Comparison of ENCODE assay signal across 9 cellular contexts in genomic region chr11:61890536-61891330, GRCh38. TPM values are rescaled to one million over a fixed set of nuclear protein-coding genes. Genes with fewer than 3 reads are reported as not detected.
DNase-seq lines count a peak whose midpoint lies in the region; ATAC-seq and TF ChIP-seq lines count a peak whose summit lies in the region.
"Had no signal": no experiment of that assay in that cellular context is flagged by ENCODE, and none has a peak within 500 bp of the region (broad histone marks: within the 10 kb centered on the region; RNA-seq: fewer than 3 reads in every experiment).

No MANE protein-coding gene starts in this region.

- POLR2A ChIA-PET in Caco-2 (lab: Charles Lee), result interaction anchor here (0.6 to 1.0 kb wide), 2 partner anchors 59 to 867 kb away, joined by 3 read pairs; no protein-coding TSS in a partner anchor

- CTCF ChIA-PET in Caco-2 (lab: Charles Lee), result interaction anchor here (0.5 to 1.1 kb wide), 10 partner anchors 8 to 407 kb away, joined by 3 to 5 read pairs (median 4); no protein-coding TSS in a partner anchor

- H3K4me1 ChIP-seq in Caco-2 (peaks cover 8% of the 10 kb centered on the region), KMS-11 (ENCODE audit: low read depth, poor library complexity, severe bottlenecking) (peaks cover 27% of the 10 kb centered on the region), ectodermal cell (ENCODE audit: control insufficient read depth, insufficient read depth, low read length) (peaks cover 11% of the 10 kb centered on the region)

- peak overlapping the region; percentile 94 for H3K4me2 ChIP-seq in KMS-11

- no peaks in the 10 kb centered on the region for H3K79me2 ChIP-seq in KMS-11 (ENCODE audit: insufficient read depth, low read depth)

- no peaks in the 10 kb centered on the region for H3K4me1 Mint-ChIP-seq in Caco-2 (ENCODE audit: low read depth, unreplicated experiment)

- H3K27ac Mint-ChIP-seq in Caco-2 (ENCODE audit: unreplicated experiment), result peak overlapping the region; percentile 64

- intact Hi-C loops in Caco-2 (cut with micrococcal nuclease; ENCODE audit: unreplicated experiment), result loop anchor here (1.0 kb wide), 3 partner anchors 19 to 93 kb away; no protein-coding TSS in a partner anchor

- peak overlapping the region; percentile 71 for H2AFZ ChIP-seq in KMS-11 (ENCODE audit: low read depth)

- no peaks in the 10 kb centered on the region for H3K27me3 Mint-ChIP-seq in Caco-2 (ENCODE audit: insufficient read depth, unreplicated experiment)

- no peaks in the 10 kb centered on the region for H3K27me3 ChIP-seq in Caco-2 (replicated peaks; ENCODE audit: control insufficient read depth, insufficient read depth, low read length)
- no peaks in the 10 kb centered on the region for H3K27me3 ChIP-seq in KMS-11 (ENCODE audit: insufficient read depth, low read depth)
- H3K27me3 ChIP-seq in ectodermal cell (ENCODE audit: control insufficient read depth, insufficient read depth, low read length, poor library complexity, severe bottlenecking), result peaks cover 28% of the 10 kb centered on the region

- H3K4me3 ChIP-seq in Caco-2 (ENCODE audit: low read depth, low read length), result peak overlapping the region; percentile 90
- H3K4me3 ChIP-seq in KMS-11 (IDR thresholded peaks at IDR 0.05; ENCODE audit: insufficient read depth, low read depth, low read length), result no peak overlapping the region
- H3K4me3 ChIP-seq in WI38 (ENCODE audit: low read depth, low read length), result peak overlapping the region; percentile 89
- H3K4me3 ChIP-seq in ectodermal cell (ENCODE audit: insufficient read depth, low read depth, low read length), result peak overlapping the region; percentile 58

- H3K36me3 Mint-ChIP-seq in Caco-2 (ENCODE audit: insufficient read depth, unreplicated experiment), result peaks cover 5% of the 10 kb centered on the region

- TF ChIP-seq CTCF in Caco-2 (IDR thresholded peaks at IDR 0.05; ENCODE audit: insufficient read depth in 1 of 2, low read depth in 1 of 2, low read length in 1 of 2, severe bottlenecking in 1 of 2, unreplicated experiment in 1 of 2), result peak in 1 of 2 experiments; percentile 12
- TF ChIP-seq CTCF in KMS-11 (conservative IDR thresholded peaks at IDR 0.05; ENCODE audit: low read depth, low read length), result no peak
- TF ChIP-seq CTCF in WI38 (IDR thresholded peaks at IDR 0.05; ENCODE audit: low read depth, low read length), result no peak

- ATAC-seq in GM21423 (IDR thresholded peaks at IDR 0.05; ENCODE audit: unreplicated experiment), result peak; percentile 10

- H3K27ac ChIP-seq in KMS-11 (no peak overlapping the region), ectodermal cell (ENCODE audit: insufficient read depth, low read depth, low read length, poor library complexity, severe bottlenecking) (no peak overlapping the region), substantia nigra (ENCODE audit: low read depth, low read length, poor library complexity, severe bottlenecking) (peak overlapping the region; percentile 72)

- H3K4me3 Mint-ChIP-seq in Caco-2 (ENCODE audit: unreplicated experiment), result peak overlapping the region; percentile 91

- BruUV-seq in Caco-2 (replicated peaks; lab: Mats Ljungman, UMichigan), result TSS peak; percentile 42

- peak overlapping the region; percentile 41; the same call in 1 of the 2 replicates for H3K9ac ChIP-seq in KMS-11

- H3K36me3 ChIP-seq in Caco-2 (ENCODE audit: control insufficient read depth, insufficient read depth, low read length) (no peaks in the 10 kb centered on the region), KMS-11 (ENCODE audit: insufficient read depth) (no peaks in the 10 kb centered on the region), ectodermal cell (ENCODE audit: control insufficient read depth, insufficient read depth, low read length) (no peaks in the 10 kb centered on the region)

- no peaks in the 10 kb centered on the region for H3K9me3 Mint-ChIP-seq in Caco-2 (ENCODE audit: unreplicated experiment)

- DNase-seq in Caco-2 (peak; percentile 59 to 67), lung microvascular endothelial cell (ENCODE audit: low read depth in 2 of 2) (peak; percentile 65 to 77), substantia nigra (lab: John Stamatoyannopoulos, UW) (peak in 9 of 49 donors; percentile 24 to 81 (median 45)), HPDE6-E6E7 (ENCODE audit: extremely low spot score) (no peak)

- WGBS in ectodermal cell, 2 experiments, result 2 to 3% methylated on average over 38 of the region's 38 CpGs

- H3K9me3 ChIP-seq in Caco-2, result no peaks in the 10 kb centered on the region
- H3K9me3 ChIP-seq in ectodermal cell (ENCODE audit: control insufficient read depth, low read length), result no peaks in the 10 kb centered on the region

- H4K20me1 ChIP-seq in KMS-11 (ENCODE audit: insufficient read depth), result no peaks in the 10 kb centered on the region

RNA-seq across cellular contexts. Expression of gene FADS3, which starts 0.6 kb away (rescaled TPM):
- total RNA-seq in Caco-2 (2022) (26.1 and 32.7 TPM in 2 replicates), lung microvascular endothelial cell (67.6 and 128 TPM in 2 replicates)
- 15.3 TPM for polyA plus RNA-seq in ectodermal cell (2013, experiment 1 of 4)
- polyA plus RNA-seq in ectodermal cell (2013, experiment 2 of 4), result 20.1 TPM
- polyA plus RNA-seq in ectodermal cell (2013, experiment 3 of 4), result 14.8 TPM
- 16.1 TPM for polyA plus RNA-seq in ectodermal cell (2013, experiment 4 of 4)

RNA-seq across cellular contexts. Expression of gene RAB3IL1, which starts 26.6 kb away (rescaled TPM):
- total RNA-seq in Caco-2 (2022), result 8.3 and 10.6 TPM in 2 replicates
- polyA plus RNA-seq in ectodermal cell (2013, experiment 1 of 4), result 4.9 TPM
- 2.3 TPM for polyA plus RNA-seq in ectodermal cell (2013, experiment 2 of 4)
- 2.8 TPM for polyA plus RNA-seq in ectodermal cell (2013, experiment 3 of 4)
- 4.1 TPM for polyA plus RNA-seq in ectodermal cell (2013, experiment 4 of 4)
- 2.4 and 10.7 TPM in 2 replicates for total RNA-seq in lung microvascular endothelial cell
- total RNA-seq: activated CD8-positive, alpha-beta memory T cell treated with anti-CD3 and anti-CD28 coated beads for 36 hours had no signal

RNA-seq across cellular contexts. Expression of gene BEST1, which starts 59.4 kb away (rescaled TPM):
- 4.7 and 6.7 TPM in 2 replicates for total RNA-seq in Caco-2 (2022)
- not detected for polyA plus RNA-seq in ectodermal cell (2013, experiment 1 of 4)
- not detected for polyA plus RNA-seq in ectodermal cell (2013, experiment 2 of 4)
- not detected for polyA plus RNA-seq in ectodermal cell (2013, experiment 3 of 4)
- polyA plus RNA-seq in ectodermal cell (2013, experiment 4 of 4), result not detected
- under 0.01 TPM in 1 of 2 replicates, not detected in the other for total RNA-seq in lung microvascular endothelial cell
- total RNA-seq: activated CD8-positive, alpha-beta memory T cell treated with anti-CD3 and anti-CD28 coated beads for 36 hours had no signal
